ENCODE assay signal across 19 cellular contexts in genomic region chr11:455566-456147, GRCh38. TPM values are rescaled to one million over a fixed set of nuclear protein-coding genes. Genes with fewer than 3 reads are reported as not detected.
DNase-seq lines count a peak whose midpoint lies in the region; ATAC-seq and TF ChIP-seq lines count a peak whose summit lies in the region.
"Had no signal": no experiment of that assay in that cellular context is flagged by ENCODE, and none has a peak within 500 bp of the region (broad histone marks: within the 10 kb centered on the region; RNA-seq: fewer than 3 reads in every experiment).

No MANE protein-coding gene starts in this region.

- H3K23ac ChIP-seq in mesenchymal stem cell (ENCODE audit: low read length in 2 of 2), result no peak overlapping the region

- ATAC-seq in CD4-positive, alpha-beta T cell (ENCODE audit: poor library complexity), result no peak
- no peak for ATAC-seq in WTC11

- no peak overlapping the region for H2BK12ac ChIP-seq in mesenchymal stem cell (ENCODE audit: low read length in 2 of 2)

- no peak overlapping the region for H2BK120ac ChIP-seq in mesenchymal stem cell (ENCODE audit: low read depth, low read length)

- H2AK5ac ChIP-seq in mesenchymal stem cell (ENCODE audit: low read length, severe bottlenecking), result no peak overlapping the region

- no peak overlapping the region for H3K4ac ChIP-seq in mesenchymal stem cell (ENCODE audit: low read depth in 1 of 2, low read length in 2 of 2)

- H3K4me1 Mint-ChIP-seq in CD4-positive, alpha-beta T cell (ENCODE audit: low read depth), result peaks cover 34% of the 10 kb centered on the region
- peaks cover 42% of the 10 kb centered on the region for H3K4me1 Mint-ChIP-seq in WTC11
- H3K4me1 Mint-ChIP-seq in neural progenitor cell, result peaks cover 20% of the 10 kb centered on the region

- H3F3A ChIP-seq in neural progenitor cell (ENCODE audit: low read depth), result peaks cover 3% of the 10 kb centered on the region

- H2AFZ ChIP-seq in mesenchymal stem cell (ENCODE audit: low read depth, low read length) (no peak overlapping the region), neural progenitor cell (replicated peaks) (no peak overlapping the region)

- peaks cover 29 to 59% of the 10 kb centered on the region in 2 experiments for H3K36me3 ChIP-seq in mesenchymal stem cell (ENCODE audit: control insufficient read depth in 1 of 2, insufficient read depth in 2 of 2, low read depth in 1 of 2, low read length in 2 of 2)
- no peaks in the 10 kb centered on the region for H3K36me3 ChIP-seq in neural progenitor cell
- H3K36me3 ChIP-seq: breast epithelium had no signal

- intact Hi-C loops in CD4-positive, alpha-beta T cell (cut with DNase I, micrococcal nuclease), result loop anchor here in 1 of 2 experiments (10.0 kb wide), 1 partner anchor 49 kb away; the partner anchor contains the start of gene RNH1

- H3K4me2 ChIP-seq in mesenchymal stem cell (ENCODE audit: low read length, poor library complexity, severe bottlenecking) (no peak overlapping the region), neural progenitor cell (no peak overlapping the region)

- H3K18ac ChIP-seq in mesenchymal stem cell (ENCODE audit: low read depth in 1 of 2, low read length in 2 of 2), result no peak overlapping the region

- H4K91ac ChIP-seq in mesenchymal stem cell (ENCODE audit: low read length), result no peak overlapping the region

- H3K27ac ChIP-seq in CD4-positive, alpha-beta T cell (ENCODE audit: low read depth, low read length), result no peak overlapping the region
- H3K27ac ChIP-seq in mesenchymal stem cell (ENCODE audit: low read length, poor library complexity, severe bottlenecking) (no peak overlapping the region), neural progenitor cell (no peak overlapping the region)
- H3K27ac ChIP-seq: breast epithelium, esophagus squamous epithelium had no signal

- H3K79me1 ChIP-seq in mesenchymal stem cell (replicated peaks; ENCODE audit: low read length, poor library complexity, severe bottlenecking), result peaks cover 38% of the 10 kb centered on the region

- no peaks in the 10 kb centered on the region for H3K27me3 ChIP-seq in CD4-positive, alpha-beta T cell (ENCODE audit: control insufficient read depth, insufficient read depth, low read length)
- H3K27me3 ChIP-seq in mesenchymal stem cell (ENCODE audit: control insufficient read depth in 1 of 2, insufficient read depth in 1 of 2, low read length in 2 of 2) (no peaks in the 10 kb centered on the region), neural progenitor cell (no peaks in the 10 kb centered on the region)
- H3K27me3 ChIP-seq: breast epithelium, esophagus squamous epithelium, spleen had no signal

- H4K20me1 ChIP-seq in neural progenitor cell (ENCODE audit: low read depth), result peaks cover 40% of the 10 kb centered on the region

- peaks cover 33% of the 10 kb centered on the region for H3K36me3 Mint-ChIP-seq in CD4-positive, alpha-beta T cell (ENCODE audit: low read depth)
- H3K36me3 Mint-ChIP-seq in WTC11 (peaks cover 25% of the 10 kb centered on the region; the same call in 1 of the 2 replicates), neural progenitor cell (peaks cover 13% of the 10 kb centered on the region)

- H4K8ac ChIP-seq in mesenchymal stem cell (ENCODE audit: low read length), result no peak overlapping the region

- no peak overlapping the region for H3K9ac ChIP-seq in mesenchymal stem cell (ENCODE audit: low read length)
- H3K9ac ChIP-seq in neural progenitor cell, result no peak overlapping the region

- H2BK15ac ChIP-seq in mesenchymal stem cell (ENCODE audit: low read depth, poor library complexity, severe bottlenecking), result peak overlapping the region; percentile 46

- H3K4me3 ChIP-seq in mesenchymal stem cell (ENCODE audit: insufficient read depth in 1 of 2, low read depth in 1 of 2, low read length in 2 of 2) (no peak overlapping the region), neural progenitor cell (no peak overlapping the region)
- H3K4me3 ChIP-seq: breast epithelium, esophagus squamous epithelium, spleen had no signal

- H3K9me3 Mint-ChIP-seq in CD4-positive, alpha-beta T cell, result no peaks in the 10 kb centered on the region
- H3K9me3 Mint-ChIP-seq in WTC11, result no peaks in the 10 kb centered on the region
- H3K9me3 Mint-ChIP-seq in neural progenitor cell, result no peaks in the 10 kb centered on the region
- H3K9me3 Mint-ChIP-seq: activated naive CD4-positive, alpha-beta T cell treated with anti-CD3 and anti-CD28 coated beads, Interleukin-2, amount 50 U/mL, for 72 hours; stimulated activated naive CD8-positive, alpha-beta T cell treated with anti-CD3 and anti-CD28 coated beads, Interleukin-15, Interleukin-2, amounts not matched to agents 100 ng/mL and 50 ng/mL, for 24 hours had no signal

- POLR2A ChIA-PET in CD4-positive, alpha-beta T cell (lab: Charles Lee), result no interaction called here
- POLR2A ChIA-PET in WTC11 (lab: Charles Lee), result interaction anchor here (0.7 kb wide), 1 partner anchor 12 kb away, joined by 3 read pairs; no protein-coding TSS in a partner anchor

- peak overlapping the region; percentile 67 for H3K27ac Mint-ChIP-seq in CD4-positive, alpha-beta T cell
- H3K27ac Mint-ChIP-seq in WTC11, result peak overlapping the region; percentile 94
- H3K27ac Mint-ChIP-seq in neural progenitor cell, result no peak overlapping the region

- H3K27me3 Mint-ChIP-seq in CD4-positive, alpha-beta T cell, result no peaks in the 10 kb centered on the region
- no peaks in the 10 kb centered on the region for H3K27me3 Mint-ChIP-seq in WTC11 (ENCODE audit: low read depth)
- peaks cover 3% of the 10 kb centered on the region for H3K27me3 Mint-ChIP-seq in neural progenitor cell (ENCODE audit: insufficient read depth, low read depth)
- H3K27me3 Mint-ChIP-seq: activated CD4-positive, alpha-beta T cell treated with anti-CD3 and anti-CD28 coated beads for 36 hours; stimulated activated naive CD8-positive, alpha-beta T cell treated with anti-CD3 and anti-CD28 coated beads, Interleukin-15, Interleukin-2, amounts not matched to agents 100 ng/mL and 50 ng/mL, for 24 hours had no signal

- CTCF ChIA-PET in CD4-positive, alpha-beta T cell (lab: Charles Lee), result interaction anchor here (0.5 to 1.0 kb wide), 2 partner anchors 96 to 205 kb away, joined by 3 read pairs; no protein-coding TSS in a partner anchor
- CTCF ChIA-PET in WTC11 (lab: Charles Lee), result interaction anchor here (0.6 to 1.4 kb wide), 4 partner anchors 8 to 114 kb away, joined by 5 to 7 read pairs (median 5); no protein-coding TSS in a partner anchor

- DNase-seq in CD4-positive, alpha-beta T cell, result no peak
- DNase-seq in WTC11 (ENCODE audit: low spot score), result no peak
- no peak for DNase-seq in mesenchymal stem cell
- no peak for DNase-seq in neural progenitor cell (ENCODE audit: low spot score)
- no peak for DNase-seq in NCI-H128 (lab: John Stamatoyannopoulos, UW; ENCODE audit: unreplicated experiment)
- no peak for DNase-seq in stimulated activated CD4-positive, alpha-beta T cell treated with anti-CD3 and anti-CD28 coated beads, Interleukin-4, amount 100 ng/mL, for 1 hour
- DNase-seq: activated CD4-positive, alpha-beta T cell treated with anti-CD3 and anti-CD28 coated beads for 36 hours; Caco-2; esophagus squamous epithelium; H9; MM.1S; NCI-H2029; NCI-H510A treated with DMSO at 0.1 percent for 48 hours; spleen; T1000 had no signal

- H3K4me1 ChIP-seq in mesenchymal stem cell (ENCODE audit: control insufficient read depth, insufficient read depth, low read depth, low read length) (peaks cover 45% of the 10 kb centered on the region), neural progenitor cell (peaks cover 4% of the 10 kb centered on the region)
- H3K4me1 ChIP-seq: breast epithelium had no signal

- peaks cover 78% of the 10 kb centered on the region for H3K79me2 ChIP-seq in neural progenitor cell (ENCODE audit: low read depth)

- H2BK5ac ChIP-seq in mesenchymal stem cell (ENCODE audit: low read depth, low read length, poor library complexity, severe bottlenecking), result no peak overlapping the region

- TF ChIP-seq CTCF in CD4-positive, alpha-beta T cell (IDR thresholded peaks at IDR 0.05), result no peak
- TF ChIP-seq CTCF in WTC11 (IDR thresholded peaks at IDR 0.05) (no peak), neural progenitor cell (IDR thresholded peaks at IDR 0.05) (no peak)

- no peak overlapping the region for H3K14ac ChIP-seq in mesenchymal stem cell (ENCODE audit: low read length in 2 of 2)

- no peak overlapping the region for H3K4me3 Mint-ChIP-seq in CD4-positive, alpha-beta T cell
- H3K4me3 Mint-ChIP-seq in WTC11, result no peak overlapping the region
- H3K4me3 Mint-ChIP-seq in neural progenitor cell, result no peak overlapping the region
- H3K4me3 Mint-ChIP-seq: activated CD4-positive, alpha-beta T cell treated with anti-CD3 and anti-CD28 coated beads for 36 hours had no signal

- no peaks in the 10 kb centered on the region for H3K9me3 ChIP-seq in CD4-positive, alpha-beta T cell (ENCODE audit: control insufficient read depth, low read length)
- no peaks in the 10 kb centered on the region for H3K9me3 ChIP-seq in mesenchymal stem cell (ENCODE audit: control insufficient read depth, low read length)
- no peaks in the 10 kb centered on the region for H3K9me3 ChIP-seq in neural progenitor cell (ENCODE audit: low read depth)
- H3K9me3 ChIP-seq: breast epithelium, Caco-2, esophagus squamous epithelium, spleen had no signal

- WGBS in mesenchymal stem cell, result 93% methylated on average over 20 of the region's 23 CpGs

TF ChIP-seq in WTC11, 78 proteins besides CTCF, POLR2A, EP300 and RAD21 (continues in another document):
- no peak for TF ChIP-seq CBFB (CRISPR knock-in tag; IDR thresholded peaks at IDR 0.05; ENCODE audit: low read depth)
- no peak for TF ChIP-seq NFE2L1 (CRISPR knock-in tag; IDR thresholded peaks at IDR 0.05)

RNA-seq across cellular contexts. Expression of gene PTDSS2, which starts 5.6 kb away (rescaled TPM):
- 10 to 100 TPM; 15.2 to 18.4 TPM for total RNA-seq in CD4-positive, alpha-beta T cell
- total RNA-seq in WTC11 (2021), result 49.5 to 56.8 TPM (median 55.2 TPM) in 3 replicates
- polyA plus RNA-seq in mesenchymal stem cell (2013, experiment 1 of 2), result 25.0 TPM
- 26.7 TPM for polyA plus RNA-seq in mesenchymal stem cell (2013, experiment 2 of 2)
- 24.7 and 44.2 TPM in 2 replicates for total RNA-seq in neural progenitor cell (ENCODE audit: low replicate concordance)

RNA-seq across cellular contexts. Expression of gene ANO9, which starts 13.8 kb away (rescaled TPM):
- total RNA-seq in CD4-positive, alpha-beta T cell, result 100 to 1,000 TPM; 109 to 114 TPM
- total RNA-seq in WTC11 (2021) (13.2 to 17.6 TPM (median 16.6 TPM) in 3 replicates), neural progenitor cell (ENCODE audit: low replicate concordance) (1.3 and 4.7 TPM in 2 replicates)
- not detected for polyA plus RNA-seq in mesenchymal stem cell (2013, experiment 1 of 2)
- polyA plus RNA-seq in mesenchymal stem cell (2013, experiment 2 of 2), result 0.01 TPM
- total RNA-seq: SK-MEL-5 had no signal

RNA-seq across cellular contexts. Expression of gene SIGIRR, which starts 40.9 kb away (rescaled TPM):
- 100 to 1,000 TPM; 358 to 392 TPM for total RNA-seq in CD4-positive, alpha-beta T cell
- total RNA-seq in WTC11 (2021) (85.2 to 98.9 TPM (median 91.8 TPM) in 3 replicates), neural progenitor cell (ENCODE audit: low replicate concordance) (5.4 and 8.4 TPM in 2 replicates)
- 36.5 TPM for polyA plus RNA-seq in mesenchymal stem cell (2013, experiment 1 of 2)
- polyA plus RNA-seq in mesenchymal stem cell (2013, experiment 2 of 2), result 37.3 TPM

RNA-seq across cellular contexts. Expression of gene RNH1, which starts 51.4 kb away (rescaled TPM):
- total RNA-seq in CD4-positive, alpha-beta T cell, result 100 to 1,000 TPM; 131 to 132 TPM
- 59.0 to 67.5 TPM (median 60.4 TPM) in 3 replicates for total RNA-seq in WTC11 (2021)
- 114 TPM for polyA plus RNA-seq in mesenchymal stem cell (2013, experiment 1 of 2)
- 114 TPM for polyA plus RNA-seq in mesenchymal stem cell (2013, experiment 2 of 2)
- 10.5 and 44.8 TPM in 2 replicates for total RNA-seq in neural progenitor cell (ENCODE audit: low replicate concordance)
